In genomic region chr16:15523092-15523541, GRCh38 we compare ENCODE assay signal across 11 cellular contexts.
DNase-seq lines count a peak whose midpoint lies in the region; ATAC-seq and TF ChIP-seq lines count a peak whose summit lies in the region.
"Had no signal": no experiment of that assay in that cellular context is flagged by ENCODE, and none has a peak within 500 bp of the region (broad histone marks: within the 10 kb centered on the region; RNA-seq: fewer than 3 reads in every experiment).

No MANE protein-coding gene starts in this region.

- no peak overlapping the region for H2AK5ac ChIP-seq in mesendoderm (ENCODE audit: low read length)

- no peak for TF ChIP-seq POLR2A in NB4 (IDR thresholded peaks at IDR 0.05; ENCODE audit: extremely low read depth, insufficient read length)

- H2BK15ac ChIP-seq in mesendoderm (replicated peaks; ENCODE audit: low read depth), result no peak overlapping the region

- H3K4me3 ChIP-seq in NB4 (ENCODE audit: low read depth, low read length), result no peak overlapping the region
- H3K4me3 ChIP-seq in mesendoderm (ENCODE audit: low read length), result no peak overlapping the region
- H3K4me3 ChIP-seq: SJCRH30, tibial nerve had no signal

- H3K27me3 ChIP-seq in mesendoderm (ENCODE audit: insufficient read depth, low read length, poor library complexity), result no peaks in the 10 kb centered on the region
- H3K27me3 ChIP-seq: foreskin keratinocyte, SJCRH30, tibial nerve had no signal

- no CpG with 5 or more reads among the region's 10 CpGs for WGBS in mesendoderm (ENCODE audit: extremely low coverage, insufficient coverage, low lambda C conversion rate)

- no peak overlapping the region for H3K4me2 ChIP-seq in mesendoderm (ENCODE audit: low read length)

- TF ChIP-seq CTCF in C4-2B (conservative IDR thresholded peaks at IDR 0.05) (peak; percentile 29), NB4 (IDR thresholded peaks at IDR 0.05; ENCODE audit: low read depth, low read length) (peak; percentile 36)

- no peaks in the 10 kb centered on the region for H3K79me1 ChIP-seq in mesendoderm (ENCODE audit: low read length)

- peaks cover 2% of the 10 kb centered on the region for H3K4me1 ChIP-seq in mesendoderm (ENCODE audit: control insufficient read depth, low read depth, low read length)
- H3K4me1 ChIP-seq: foreskin keratinocyte had no signal

- no peak overlapping the region for H3K56ac ChIP-seq in mesendoderm (ENCODE audit: low read length)

- H3K27ac ChIP-seq in C4-2B (no peak overlapping the region), mesendoderm (ENCODE audit: low read depth, low read length) (no peak overlapping the region)
- H3K27ac ChIP-seq: foreskin keratinocyte, SJCRH30 had no signal

- H3K23ac ChIP-seq in mesendoderm (ENCODE audit: low read length), result no peak overlapping the region

- H4K5ac ChIP-seq in mesendoderm (ENCODE audit: low read length), result no peak overlapping the region

- no peaks in the 10 kb centered on the region for H3K36me3 ChIP-seq in mesendoderm (ENCODE audit: control insufficient read depth, insufficient read depth, low read length)

- no peak overlapping the region for H3K18ac ChIP-seq in mesendoderm (ENCODE audit: low read length)

- no peak overlapping the region for H3K9ac ChIP-seq in mesendoderm (ENCODE audit: low read length)

- ATAC-seq in GM21737 (IDR thresholded peaks at IDR 0.05; ENCODE audit: unreplicated experiment), result no peak
- ATAC-seq: foreskin keratinocyte had no signal

- peak; percentile 70 for DNase-seq in NB4 (ENCODE audit: low read depth)
- DNase-seq in anterior cingulate cortex (lab: John Stamatoyannopoulos, UW), result peak in 41 of 58 donors; percentile 6 to 71 (median 27)
- DNase-seq in mesendoderm, result peak; percentile 31
- no peak for DNase-seq in iPS-NIHi7 (ENCODE audit: extremely low spot score)
- DNase-seq in stimulated activated CD4-positive, alpha-beta T cell treated with anti-CD3 and anti-CD28 coated beads, Interleukin-1b, Interleukin-23, amount 100 ng/mL, for 48 hours, result no peak
- no peak for DNase-seq in NCI-H2107 (lab: John Stamatoyannopoulos, UW)
- DNase-seq: foreskin keratinocyte, SJCRH30 had no signal

- H2BK5ac ChIP-seq in mesendoderm (ENCODE audit: low read length), result no peak overlapping the region

- H4K8ac ChIP-seq in mesendoderm (ENCODE audit: low read depth, low read length), result no peak overlapping the region

- H2BK120ac ChIP-seq in mesendoderm (ENCODE audit: low read depth, low read length), result no peak overlapping the region

- H3K79me2 ChIP-seq in mesendoderm (ENCODE audit: control insufficient read depth, insufficient read depth, low read length), result no peaks in the 10 kb centered on the region

- H3K4ac ChIP-seq in mesendoderm (ENCODE audit: low read depth, low read length), result no peak overlapping the region

Comparison
In these comparisons a context has a peak if more than half of its experiments do, and no peak if none do; other contexts are left out.
1. DNase-seq: peak in NB4 (single experiment), anterior cingulate cortex (41 of 58) and mesendoderm (single experiment); none in iPS-NIHi7 (single experiment), stimulated activated CD4-positive, alpha-beta T cell treated with anti-CD3 and anti-CD28 coated beads, Interleukin-1b, Interleukin-23, amount 100 ng/mL, for 48 hours (single experiment) and NCI-H2107 (single experiment).